In the genomic region with DNA sequence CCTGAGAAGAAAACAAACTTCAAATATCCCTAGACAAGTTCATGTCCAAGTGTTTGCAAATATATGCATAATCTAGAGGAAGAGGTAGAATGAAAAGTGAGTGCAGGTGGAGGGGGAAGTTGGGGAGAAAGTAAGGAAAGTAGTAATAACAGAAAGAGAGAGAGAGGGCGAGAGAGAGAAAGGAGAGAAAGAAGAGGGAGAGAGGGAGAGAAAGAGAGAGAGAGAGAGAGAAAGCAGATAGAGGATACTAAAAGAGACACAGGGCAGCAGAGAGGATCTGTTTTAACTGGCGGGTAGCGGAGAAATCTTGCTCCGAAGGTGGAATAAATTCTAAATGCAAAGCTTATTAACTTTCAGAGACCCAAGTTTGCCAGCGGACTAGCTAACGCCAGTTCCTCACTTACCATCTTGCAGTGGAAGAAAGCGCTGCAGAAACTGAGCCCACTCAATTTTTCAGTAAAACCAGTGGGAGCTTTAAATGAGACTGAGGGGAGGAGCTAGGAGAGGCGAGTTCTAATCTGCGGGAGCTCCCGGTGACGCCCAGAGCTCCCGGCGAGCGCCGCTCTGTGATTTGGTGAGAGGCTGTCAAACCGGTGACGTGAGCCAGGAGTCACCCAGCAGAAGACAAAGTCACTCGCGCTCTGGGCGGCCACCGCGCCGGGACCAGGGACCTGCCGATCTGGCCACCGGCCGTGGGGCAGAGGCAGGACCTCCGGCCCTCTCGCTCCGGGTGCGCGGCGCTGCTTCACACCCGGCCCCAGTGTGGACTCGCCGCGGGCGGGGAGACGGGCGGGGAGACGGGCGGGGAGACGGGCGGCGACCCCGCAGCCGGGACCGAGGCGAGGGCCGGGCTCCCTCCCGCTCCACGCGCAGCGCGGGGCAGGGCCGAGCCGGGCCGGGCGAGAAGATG, we compare ENCODE assay signal across 8 cellular contexts. TPM values are rescaled to one million over a fixed set of nuclear protein-coding genes. Genes with fewer than 3 reads are reported as not detected.
A peak's percentile ranks its signal among the peaks of the same experiment; 100 is the strongest.
DNase-seq lines count a peak whose midpoint lies in the region; ATAC-seq and TF ChIP-seq lines count a peak whose summit lies in the region.

A gene with protein sequence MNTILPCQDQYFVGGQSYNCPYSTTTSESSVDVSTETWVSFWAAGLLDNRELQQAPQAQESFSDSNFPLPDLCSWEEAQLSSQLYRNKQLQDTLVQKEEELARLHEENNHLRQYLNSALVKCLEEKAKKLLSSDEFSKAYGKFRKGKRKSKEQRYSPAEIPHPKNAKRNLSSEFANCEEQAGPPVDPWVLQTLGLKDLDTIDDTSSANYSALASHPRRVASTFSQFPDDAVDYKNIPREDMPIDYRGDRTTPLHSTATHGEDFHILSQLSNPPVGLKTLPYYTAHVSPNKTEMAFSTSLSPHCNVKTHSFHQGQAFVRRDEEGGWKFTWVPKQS (minus strand): TSS at position 486 of the 910 bp plus-strand sequence. CDS start 79 bp downstream, at position 407.

- H3K4me2 ChIP-seq in OCI-LY7 (ENCODE audit: low read length): no peak within 1 kb of the TSS

- H3K36me3 ChIP-seq in mesodermal cell (ENCODE audit: control insufficient read depth, insufficient read depth, low read length) (no peaks in the 10 kb centered on the region), OCI-LY7 (ENCODE audit: insufficient read depth, low read length) (no peaks in the 10 kb centered on the region)

- H3K79me2 ChIP-seq in OCI-LY7 (ENCODE audit: insufficient read depth, low read depth, low read length): no peaks in the 10 kb centered on the region

- H3K9me3 ChIP-seq in mesodermal cell (ENCODE audit: control insufficient read depth, low read length) (no peaks in the 10 kb centered on the region), OCI-LY7 (ENCODE audit: low read length) (no peaks in the 10 kb centered on the region)

- no peak for TF ChIP-seq CTCF in epithelial cell of proximal tubule (conservative IDR thresholded peaks at IDR 0.05; ENCODE audit: low read depth, low read length)
- no peak for TF ChIP-seq CTCF in OCI-LY7 (conservative IDR thresholded peaks at IDR 0.05; ENCODE audit: low read length)

- intact Hi-C loops in activated CD4-positive, alpha-beta memory T cell treated with anti-CD3 and anti-CD28 coated beads for 36 hours (cut with micrococcal nuclease): no loop called here
- intact Hi-C loops in OCI-LY7 (cut with micrococcal nuclease; ENCODE audit: unreplicated experiment): no loop called here

- H3K9me2 ChIP-seq in OCI-LY7 (ENCODE audit: insufficient read depth, low read length): no peaks in the 10 kb centered on the region

- H3K4me1 ChIP-seq in mesodermal cell (ENCODE audit: control insufficient read depth, insufficient read depth, low read length, poor library complexity, severe bottlenecking) (no peaks in the 10 kb centered on the region), OCI-LY7 (ENCODE audit: insufficient read depth, low read length, poor library complexity, severe bottlenecking) (no peaks in the 10 kb centered on the region)

- no peaks in the 10 kb centered on the region for H3K36me3 Mint-ChIP-seq in IgD-negative memory B cell
- no peaks in the 10 kb centered on the region for H3K36me3 Mint-ChIP-seq in activated CD4-positive, alpha-beta memory T cell treated with anti-CD3 and anti-CD28 coated beads for 36 hours

- peak; percentile 88 for ATAC-seq in GM21786 (IDR thresholded peaks at IDR 0.05; ENCODE audit: unreplicated experiment)

- peak within 1 kb of the TSS in 1 of 3 donors; percentile 51 for H3K27ac Mint-ChIP-seq in IgD-negative memory B cell
- H3K27ac Mint-ChIP-seq in activated CD4-positive, alpha-beta memory T cell treated with anti-CD3 and anti-CD28 coated beads for 36 hours: no peak within 1 kb of the TSS

- H3K27me3 Mint-ChIP-seq in IgD-negative memory B cell: peaks cover 28% of the 10 kb centered on the region
- peaks cover 31% of the 10 kb centered on the region for H3K27me3 Mint-ChIP-seq in activated CD4-positive, alpha-beta memory T cell treated with anti-CD3 and anti-CD28 coated beads for 36 hours

- POLR2A ChIA-PET in activated CD4-positive, alpha-beta memory T cell treated with anti-CD3 and anti-CD28 coated beads for 36 hours (lab: Charles Lee): no interaction called here
- POLR2A ChIA-PET in OCI-LY7 (lab: Charles Lee): interaction anchor here (0.6 kb wide), 1 partner anchor 85 kb away, joined by 3 read pairs; no protein-coding TSS in a partner anchor

- WGBS in mesodermal cell (ENCODE audit: insufficient coverage in 2 of 2), 2 experiments: 2 to 3% methylated on average over 34 to 37 of the region's 58 CpGs

- H3K4me3 Mint-ChIP-seq in IgD-negative memory B cell: peak within 1 kb of the TSS; percentile 46 to 84 (median 75)
- peak within 1 kb of the TSS; percentile 38 for H3K4me3 Mint-ChIP-seq in activated CD4-positive, alpha-beta memory T cell treated with anti-CD3 and anti-CD28 coated beads for 36 hours

- no peaks in the 10 kb centered on the region for H4K20me1 ChIP-seq in OCI-LY7 (ENCODE audit: insufficient read depth, low read length)

- H2AFZ ChIP-seq in OCI-LY7 (ENCODE audit: low read length): no peak within 1 kb of the TSS

- CTCF ChIA-PET in activated CD4-positive, alpha-beta memory T cell treated with anti-CD3 and anti-CD28 coated beads for 36 hours (lab: Charles Lee): interaction anchor here (0.8 to 0.9 kb wide), 2 partner anchors 11 to 22 kb away, joined by 3 to 4 read pairs; no protein-coding TSS in a partner anchor
- CTCF ChIA-PET in OCI-LY7 (lab: Charles Lee; ENCODE audit: unreplicated experiment): interaction anchor here (0.5 kb wide), 1 partner anchor 755 kb away, joined by 4 read pairs; no protein-coding TSS in a partner anchor

- BruUV-seq in OCI-LY7 (replicated peaks; lab: Mats Ljungman, UMichigan): no TSS peak

- DNase-seq in activated CD4-positive, alpha-beta memory T cell treated with anti-CD3 and anti-CD28 coated beads for 36 hours: peak; percentile 57
- DNase-seq in epithelial cell of proximal tubule (ENCODE audit: low read depth): peak; percentile 41
- DNase-seq in stimulated activated CD8-positive, alpha-beta memory T cell treated with anti-CD3 and anti-CD28 coated beads, Interleukin-7, amount 100 ng/mL, for 48 hours (ENCODE audit: extremely low read depth in 1 of 2, low read depth in 1 of 2): peak; percentile 14 to 40
- no peak for DNase-seq in OCI-LY7 (ENCODE audit: low spot score)

- peaks cover 0 to 6% (median 2%) of the 10 kb centered on the region in 3 donors for H3K4me1 Mint-ChIP-seq in IgD-negative memory B cell
- H3K4me1 Mint-ChIP-seq in activated CD4-positive, alpha-beta memory T cell treated with anti-CD3 and anti-CD28 coated beads for 36 hours (ENCODE audit: low read depth): peaks cover 4% of the 10 kb centered on the region

- H3K4me3 ChIP-seq in GM08714 (ENCODE audit: low read length) (peak within 1 kb of the TSS; percentile 51; the same call in 1 of the 2 replicates), epithelial cell of proximal tubule (ENCODE audit: low read depth, low read length) (peak within 1 kb of the TSS; percentile 69), mesodermal cell (ENCODE audit: extremely low read depth, insufficient read depth, low read length, poor library complexity, severe bottlenecking) (peak within 1 kb of the TSS; percentile 60), OCI-LY7 (ENCODE audit: low read depth, low read length, poor library complexity, severe bottlenecking) (no peak within 1 kb of the TSS)

- no peaks in the 10 kb centered on the region for H3K9me3 Mint-ChIP-seq in IgD-negative memory B cell
- no peaks in the 10 kb centered on the region for H3K9me3 Mint-ChIP-seq in activated CD4-positive, alpha-beta memory T cell treated with anti-CD3 and anti-CD28 coated beads for 36 hours

- H3K27ac ChIP-seq in mesodermal cell (ENCODE audit: low read depth, low read length, severe bottlenecking) (no peak within 1 kb of the TSS), OCI-LY7 (ENCODE audit: low read depth, low read length, poor library complexity, severe bottlenecking) (no peak within 1 kb of the TSS)

RNA-seq across cellular contexts. Expression of the gene that starts here (rescaled TPM):
- polyA plus RNA-seq in IgD-negative memory B cell: not detected
- not detected for total RNA-seq in activated CD4-positive, alpha-beta memory T cell treated with anti-CD3 and anti-CD28 coated beads for 36 hours
- total RNA-seq in epithelial cell of proximal tubule (0.14 and 1.5 TPM in 2 replicates), OCI-LY7 (2022) (not detected in 2 replicates)
- 0.48 TPM for polyA plus RNA-seq in mesodermal cell (2013, experiment 1 of 2)
- 1.4 TPM for polyA plus RNA-seq in mesodermal cell (2013, experiment 2 of 2)
- not detected in 2 replicates for total RNA-seq in OCI-LY7 (2014; rRNA removed; shearing (Covaris generic))

Comparison
In these comparisons a context has a peak if more than half of its experiments do, and no peak if none do; other contexts are left out.
1. Peak in DNase-seq in activated CD4-positive, alpha-beta memory T cell treated with anti-CD3 and anti-CD28 coated beads for 36 hours; RNA of the gene not detected or under 1 TPM.